Comparison of ENCODE assay signal across 8 cellular contexts in the genomic region with DNA sequence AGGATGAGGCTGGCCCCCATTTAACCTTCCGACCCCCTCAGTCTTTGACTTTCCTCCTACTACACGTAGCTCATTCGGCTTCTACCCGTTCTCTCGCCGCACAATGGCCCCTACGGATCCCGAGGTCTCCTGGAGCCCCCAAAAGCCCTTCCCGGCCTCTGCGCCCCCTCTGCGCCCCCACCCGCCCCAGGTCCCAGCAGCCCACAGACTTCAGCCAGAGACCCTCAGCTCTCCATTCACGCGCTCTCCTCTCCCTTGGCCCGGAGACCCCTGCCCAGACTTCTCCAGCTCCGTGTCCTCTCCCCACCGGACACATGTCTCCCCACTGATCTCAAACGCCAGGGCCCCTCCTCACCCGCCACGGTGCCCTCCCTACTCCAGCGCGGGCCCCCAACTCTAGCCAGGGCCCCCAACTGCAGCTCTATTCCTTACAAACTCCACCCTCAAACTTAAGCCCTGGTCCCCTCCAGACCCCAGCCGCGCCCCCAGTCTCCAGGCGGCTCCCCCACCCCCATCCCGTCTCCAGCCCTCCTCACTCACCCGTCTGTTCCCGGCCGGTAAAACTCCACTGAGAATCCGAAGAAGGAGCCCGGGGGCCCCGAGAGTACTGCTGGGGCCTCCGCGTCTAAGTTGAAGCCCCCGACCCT. TPM values are rescaled to one million over a fixed set of nuclear protein-coding genes. Genes with fewer than 3 reads are reported as not detected.
A peak's percentile ranks its signal among the peaks of the same experiment; 100 is the strongest.
DNase-seq lines count a peak whose midpoint lies in the region; ATAC-seq and TF ChIP-seq lines count a peak whose summit lies in the region.

No MANE protein-coding gene starts in this region.

- peak overlapping the region; percentile 90 for H3K27ac Mint-ChIP-seq in activated CD4-positive, alpha-beta T cell treated with anti-CD3 and anti-CD28 coated beads, Interleukin-2, amount 10 ng/mL, durations not matched to agents 24 days and 14 days
- peak overlapping the region; percentile 77 for H3K27ac Mint-ChIP-seq in memory B cell

- H3K4me1 Mint-ChIP-seq in activated CD4-positive, alpha-beta T cell treated with anti-CD3 and anti-CD28 coated beads, Interleukin-2, amount 10 ng/mL, durations not matched to agents 24 days and 14 days: peaks cover 56% of the 10 kb centered on the region
- peaks cover 41% of the 10 kb centered on the region for H3K4me1 Mint-ChIP-seq in memory B cell

- peak overlapping the region; percentile 93 for H3K4me2 ChIP-seq in mammary epithelial cell (ENCODE audit: insufficient read depth, low read depth, low read length)

- peaks cover 21% of the 10 kb centered on the region for H3K27me3 Mint-ChIP-seq in activated CD4-positive, alpha-beta T cell treated with anti-CD3 and anti-CD28 coated beads, Interleukin-2, amount 10 ng/mL, durations not matched to agents 24 days and 14 days
- peaks cover 13% of the 10 kb centered on the region for H3K27me3 Mint-ChIP-seq in memory B cell

- H3K9me3 Mint-ChIP-seq in activated CD4-positive, alpha-beta T cell treated with anti-CD3 and anti-CD28 coated beads, Interleukin-2, amount 10 ng/mL, durations not matched to agents 24 days and 14 days: no peaks in the 10 kb centered on the region
- no peaks in the 10 kb centered on the region for H3K9me3 Mint-ChIP-seq in memory B cell

- H3K36me3 ChIP-seq in mammary epithelial cell (ENCODE audit: insufficient read depth, low read length) (peaks cover 3% of the 10 kb centered on the region), tibial nerve (no peaks in the 10 kb centered on the region)

- in situ Hi-C loops in mammary epithelial cell (cut with MboI; ENCODE audit: low sequenced_read_pairs in 2 of 2): no loop called here

- peak overlapping the region; percentile 89 for H2AFZ ChIP-seq in mammary epithelial cell (ENCODE audit: low read depth, low read length)

- H3K4me3 Mint-ChIP-seq in activated CD4-positive, alpha-beta T cell treated with anti-CD3 and anti-CD28 coated beads, Interleukin-2, amount 10 ng/mL, durations not matched to agents 24 days and 14 days: peak overlapping the region; percentile 88
- peak overlapping the region; percentile 82 for H3K4me3 Mint-ChIP-seq in memory B cell

- peak overlapping the region; percentile 66 for H3K27ac ChIP-seq in mammary epithelial cell (ENCODE audit: insufficient read depth, low read depth, low read length)
- peak overlapping the region; percentile 85 to 95 (median 91) for H3K27ac ChIP-seq in tibial nerve

- intact Hi-C loops in activated CD4-positive, alpha-beta T cell treated with anti-CD3 and anti-CD28 coated beads, Interleukin-2, amount 10 ng/mL, durations not matched to agents 24 days and 14 days (cut with micrococcal nuclease): loop anchor here (10.0 kb wide), 1 partner anchor 566 kb away; a partner anchor contains a TSS
- intact Hi-C loops in mammary epithelial cell (cut with micrococcal nuclease): loop anchor here (1.0 kb wide), 2 partner anchors 19 to 21 kb away; no protein-coding TSS in a partner anchor

- DNase-seq in activated CD4-positive, alpha-beta T cell treated with anti-CD3 and anti-CD28 coated beads, Interleukin-2, amount 10 ng/mL, durations not matched to agents 24 days and 14 days: no peak
- DNase-seq in activated CD4-positive, alpha-beta T cell treated with anti-CD3 and anti-CD28 coated beads for 1 hour: no peak
- no peak for DNase-seq in mammary epithelial cell
- no peak for DNase-seq in memory B cell (ENCODE audit: low spot score in 2 of 2)
- no peak for DNase-seq in tibial nerve (ENCODE audit: low spot score in 2 of 2)
- DNase-seq in ureter (ENCODE audit: low spot score): no peak
- DNase-seq in KG1 (lab: John Stamatoyannopoulos, UW): no peak

- H3K36me3 Mint-ChIP-seq in activated CD4-positive, alpha-beta T cell treated with anti-CD3 and anti-CD28 coated beads, Interleukin-2, amount 10 ng/mL, durations not matched to agents 24 days and 14 days (ENCODE audit: low read depth): peaks cover 5% of the 10 kb centered on the region
- no peaks in the 10 kb centered on the region for H3K36me3 Mint-ChIP-seq in memory B cell

- no peak for TF ChIP-seq CTCF in mammary epithelial cell (conservative IDR thresholded peaks at IDR 0.05 in 1 of 2, IDR thresholded peaks at IDR 0.05 in 1 of 2; ENCODE audit: extremely low read depth in 1 of 2, insufficient read depth in 1 of 2, low read depth in 1 of 2, low read length in 2 of 2)
- no peak for TF ChIP-seq CTCF in tibial nerve (IDR thresholded peaks at IDR 0.05)

- dilution Hi-C loops in mammary epithelial cell (cut with HindIII; ENCODE audit: low sequenced_read_pairs): no loop called here

- CTCF ChIA-PET in mammary epithelial cell (lab: Charles Lee; ENCODE audit: low non-redundant PET): no interaction called here

- TF ChIP-seq POLR2A in tibial nerve (IDR thresholded peaks at IDR 0.05): no peak

- BruUV-seq in mammary epithelial cell (replicated peaks; lab: Mats Ljungman, UMichigan): no TSS peak

- H3K9ac ChIP-seq in mammary epithelial cell (ENCODE audit: insufficient read depth, low read length): peak overlapping the region; percentile 86

- no peak for ATAC-seq in memory B cell (ENCODE audit: low read depth)
- no peak for ATAC-seq in HG02870 (IDR thresholded peaks at IDR 0.05; ENCODE audit: unreplicated experiment)

- peak overlapping the region; percentile 74 to 87 (median 82) for H3K4me3 ChIP-seq in mammary epithelial cell (replicated peaks in 1 of 3; ENCODE audit: insufficient read depth in 1 of 3, low read depth in 2 of 3, low read length in 3 of 3)
- H3K4me3 ChIP-seq in tibial nerve: peak overlapping the region; percentile 70 to 89 (median 81)

- TF ChIP-seq EP300 in tibial nerve (IDR thresholded peaks at IDR 0.05): no peak

- H3K9me3 ChIP-seq in mammary epithelial cell (replicated peaks; ENCODE audit: insufficient read depth, low read length) (no peaks in the 10 kb centered on the region), tibial nerve (no peaks in the 10 kb centered on the region)

- no peaks in the 10 kb centered on the region for H4K20me1 ChIP-seq in mammary epithelial cell (ENCODE audit: insufficient read depth, low read length)

- H3K27me3 ChIP-seq in mammary epithelial cell (ENCODE audit: insufficient read depth, low read length) (no peaks in the 10 kb centered on the region), tibial nerve (no peaks in the 10 kb centered on the region)

- H3K79me2 ChIP-seq in mammary epithelial cell (ENCODE audit: insufficient read depth, low read length): peaks cover 60% of the 10 kb centered on the region

- 1% methylated on average over 12 of the region's 35 CpGs for WGBS in mammary epithelial cell (ENCODE audit: low coverage, missing lambda C conversion rate)
- 0 to 1% methylated on average over 34 to 35 of the region's 35 CpGs for WGBS in tibial nerve, 2 donors

- H3K4me1 ChIP-seq in mammary epithelial cell (ENCODE audit: insufficient read depth, low read length) (peaks cover 57% of the 10 kb centered on the region), tibial nerve (peaks cover 0 to 86% (median 38%) of the 10 kb centered on the region in 4 donors)

RNA-seq across cellular contexts. Expression of a gene that starts 0.5 kb away (rescaled TPM):
- 43.9 and 48.0 TPM in 2 replicates for total RNA-seq in activated CD4-positive, alpha-beta T cell treated with anti-CD3 and anti-CD28 coated beads, Interleukin-2, amount 10 ng/mL, durations not matched to agents 24 days and 14 days
- total RNA-seq in mammary epithelial cell (100 to 1,000 TPM in 1 of 2 donors, 10 to 100 TPM in 1; 74.2 to 128 TPM), tibial nerve (100 to 1,000 TPM in 3 of 4 donors, 10 to 100 TPM in 1; 73.6 to 145 (median 123) TPM), ureter (117 TPM)
- 119 TPM for polyA plus RNA-seq in mammary epithelial cell
- 238 TPM for polyA minus RNA-seq in mammary epithelial cell

RNA-seq across cellular contexts. Expression of a gene that starts 34.0 kb away (rescaled TPM):
- 0.84 and 1.2 TPM in 2 replicates for total RNA-seq in activated CD4-positive, alpha-beta T cell treated with anti-CD3 and anti-CD28 coated beads, Interleukin-2, amount 10 ng/mL, durations not matched to agents 24 days and 14 days
- total RNA-seq in mammary epithelial cell (100 to 1,000 TPM in 1 of 2 donors, 10 to 100 TPM in 1; 16.0 to 102 TPM), tibial nerve (10 to 100 TPM in 3 of 4 donors, 1 to 10 TPM in 1; 9.0 to 19.8 (median 13.5) TPM), ureter (88.4 TPM)
- 11.7 TPM for polyA plus RNA-seq in mammary epithelial cell
- 124 TPM for polyA minus RNA-seq in mammary epithelial cell

RNA-seq across cellular contexts. Expression of a gene that starts 54.3 kb away (rescaled TPM):
- total RNA-seq in activated CD4-positive, alpha-beta T cell treated with anti-CD3 and anti-CD28 coated beads, Interleukin-2, amount 10 ng/mL, durations not matched to agents 24 days and 14 days: 1.5 TPM in 2 replicates
- under 1 TPM; 0.17 to 0.33 TPM for total RNA-seq in mammary epithelial cell
- 0.11 TPM for polyA plus RNA-seq in mammary epithelial cell
- polyA minus RNA-seq in mammary epithelial cell: not detected
- total RNA-seq in tibial nerve: under 1 TPM in 1 of 4 donors, not detected in 3; 0.42 TPM
- total RNA-seq in ureter: 0.34 TPM

RNA-seq across cellular contexts. Expression of a gene that starts 54.8 kb away (rescaled TPM):
- 4.8 and 5.5 TPM in 2 replicates for total RNA-seq in activated CD4-positive, alpha-beta T cell treated with anti-CD3 and anti-CD28 coated beads, Interleukin-2, amount 10 ng/mL, durations not matched to agents 24 days and 14 days
- total RNA-seq in mammary epithelial cell (not detected), tibial nerve (1 to 10 TPM in 1 of 4 donors, under 1 TPM in 1, not detected in 2; 0.63 to 1.5 TPM), ureter (0.62 TPM)
- not detected for polyA plus RNA-seq in mammary epithelial cell
- not detected for polyA minus RNA-seq in mammary epithelial cell
